ENCODE assay signal across 8 cellular contexts in genomic region chr9:129610473-129611301, GRCh38. TPM values are rescaled to one million over a fixed set of nuclear protein-coding genes. Genes with fewer than 3 reads are reported as not detected.
DNase-seq lines count a peak whose midpoint lies in the region; ATAC-seq, FAIRE-seq and TF ChIP-seq lines count a peak whose summit lies in the region.

No MANE protein-coding gene starts in this region.

- TF ChIP-seq POLR2A in HepG2 (IDR thresholded peaks at IDR 0.05; ENCODE audit: insufficient read depth in 1 of 2, low read depth in 2 of 2, low read length in 2 of 2): no peak

- ATAC-seq in HepG2 (peak; percentile 57), HG02571 (IDR thresholded peaks at IDR 0.05; ENCODE audit: unreplicated experiment) (no peak)

- FAIRE-seq in HepG2 (lab: Jason Lieb, UNC): no peak

- intact Hi-C loops in HepG2 (cut with micrococcal nuclease; ENCODE audit: unreplicated experiment): no loop called here

- no peaks in the 10 kb centered on the region for H4K20me1 ChIP-seq in HepG2 (ENCODE audit: insufficient read depth, low read length)

- TF ChIP-seq CTCF in HepG2 (CRISPR knock-in tag; IDR thresholded peaks at IDR 0.05): peak; percentile 81

- in situ Hi-C loops in HepG2 (cut with HindIII; ENCODE audit: extremely low pct_ligation_motif_present, low pct_unique_long_range_greater_than_20kb): loop anchor here (10.0 kb wide), 3 partner anchors 116 to 436 kb away; partner anchors contain the start of gene IER5L

- H3K9me3 ChIP-seq in HepG2 (ENCODE audit: low read length): no peaks in the 10 kb centered on the region

- 7% methylated on average over 17 of the region's 66 CpGs for WGBS in HepG2 (ENCODE audit: low lambda C conversion rate)

- BruUV-seq in HepG2 (replicated peaks; lab: Mats Ljungman, UMichigan): no TSS peak

- no peak overlapping the region for H2AFZ ChIP-seq in HepG2 (ENCODE audit: low read length)

- CTCF ChIA-PET in HepG2 (lab: Yijun Ruan, JAX; ENCODE audit: low intra/inter-chr PET ratio, low total read pairs): interaction anchor here (0.9 to 2.9 kb wide), 7 partner anchors 41 to 479 kb away, joined by 3 to 13 read pairs (median 4); no protein-coding TSS in a partner anchor

- POLR2A ChIA-PET in HepG2 (lab: Yijun Ruan, JAX): interaction anchor here (0.9 to 1.5 kb wide), 7 partner anchors 13 to 470 kb away, joined by 3 to 4 read pairs (median 3); partner anchors contain the start of genes IER5L and NTMT1

- H3K79me2 ChIP-seq in HepG2 (ENCODE audit: insufficient read depth, low read length): peaks cover 3% of the 10 kb centered on the region

- TF ChIP-seq EP300 in HepG2 (IDR thresholded peaks at IDR 0.05; ENCODE audit: low read depth in 2 of 2, low read length in 2 of 2) (no peak), HepG2 (CRISPR knock-in tag; IDR thresholded peaks at IDR 0.05; ENCODE audit: borderline replicate concordance) (no peak)

- H3K4me3 ChIP-seq in H7 (ENCODE audit: insufficient read depth, low read depth, low read length) (peak overlapping the region; percentile 63), HepG2 (replicated peaks in 1 of 3; ENCODE audit: insufficient read depth in 1 of 3, low read depth in 2 of 3, low read length in 3 of 3) (peak overlapping the region; percentile 69 to 87 (median 81))

- H3K4me2 ChIP-seq in HepG2 (ENCODE audit: low read depth, low read length): peak overlapping the region; percentile 97

- H3K4me1 ChIP-seq in HepG2 (ENCODE audit: insufficient read depth, low read length): peaks cover 62% of the 10 kb centered on the region

- peaks cover 2% of the 10 kb centered on the region; the same call in 1 of the 2 replicates for H3K27me3 ChIP-seq in H7 (ENCODE audit: control insufficient read depth, insufficient read depth, low read length)
- H3K27me3 ChIP-seq in HepG2 (ENCODE audit: control insufficient read depth in 1 of 2, insufficient read depth in 2 of 2, low read length in 2 of 2): no peaks in the 10 kb centered on the region

- H3K36me3 ChIP-seq in H7 (replicated peaks; ENCODE audit: control insufficient read depth, insufficient read depth, low read length) (no peaks in the 10 kb centered on the region), HepG2 (replicated peaks in 1 of 2; ENCODE audit: control insufficient read depth in 1 of 2, insufficient read depth in 2 of 2, low read length in 2 of 2) (no peaks in the 10 kb centered on the region; a peak in 1 of 5 replicates)

- H3K27ac ChIP-seq in HepG2 (ENCODE audit: extremely low read length, insufficient read depth, low read length): peak overlapping the region; percentile 58

- TF ChIP-seq RAD21 in HepG2 (CRISPR knock-in tag; IDR thresholded peaks at IDR 0.05): peak; percentile 100

- DNase-seq in COLO829 (ENCODE audit: low spot score): peak; percentile 88
- peak; percentile 95 for DNase-seq in H7
- DNase-seq in NCI-H226: peak; percentile 56
- peak; percentile 55 to 65 for DNase-seq in activated CD4-positive, alpha-beta T cell treated with anti-CD3 and anti-CD28 coated beads, Interleukin-2, amount 50 U/mL, for 24 hours (ENCODE audit: low read depth in 1 of 2, low spot score in 1 of 2)
- DNase-seq in dedifferentiated amniotic fluid mesenchymal stem cell (ENCODE audit: extremely low spot score): peak; percentile 60
- peak; percentile 48 for DNase-seq in HepG2 (ENCODE audit: low spot score)
- DNase-seq in stimulated activated CD4-positive, alpha-beta T cell treated with anti-CD3 and anti-CD28 coated beads, Interleukin-4, amount 100 ng/mL, for 24 hours: peak; percentile 74

- H3K9ac ChIP-seq in HepG2 (ENCODE audit: insufficient read depth, low read depth, low read length): peak overlapping the region; percentile 72

RNA-seq across cellular contexts. Expression of gene C9orf50, which starts 10.2 kb away (rescaled TPM):
- total RNA-seq in H7 (2014; rRNA removed; shearing (Covaris generic)): not detected in 2 replicates
- not detected in 2 replicates for total RNA-seq in HepG2 (2016; rRNA removed; fragmentation: Illumina TruSeq; extraction: Trizol)
- not detected in 2 replicates for total RNA-seq in HepG2 (2016; cell fraction: cytosol; rRNA removed; fragmentation: Illumina TruSeq; extraction: Trizol; ENCODE audit: low read depth)
- total RNA-seq in HepG2 (2016; cell fraction: insoluble cytoplasmic fraction; rRNA removed; fragmentation: Illumina TruSeq; extraction: Trizol): not detected in 2 replicates
- total RNA-seq in HepG2 (2016; cell fraction: membrane; rRNA removed; fragmentation: Illumina TruSeq; extraction: Trizol): not detected in 2 replicates
- total RNA-seq in HepG2 (2016; cell fraction: nucleus; rRNA removed; fragmentation: Illumina TruSeq; extraction: Trizol): not detected in 2 replicates
- polyA plus RNA-seq in HepG2 (2011; rRNA removed): not detected in 2 replicates
- polyA plus RNA-seq in HepG2 (2011; cell fraction: cytosol; rRNA removed): not detected in 2 replicates
- polyA plus RNA-seq in HepG2 (2011; cell fraction: nucleus; rRNA removed): 0.10 TPM in 1 of 2 replicates, not detected in the other
- polyA plus RNA-seq in HepG2 (2012): not detected in 2 replicates
- not detected in 2 replicates for polyA plus RNA-seq in HepG2 (2016; cell fraction: cytosol; fragmentation: Illumina TruSeq; extraction: Trizol; ENCODE audit: low read depth)
- not detected in 2 replicates for polyA plus RNA-seq in HepG2 (2016; cell fraction: insoluble cytoplasmic fraction; fragmentation: Illumina TruSeq; extraction: Trizol; ENCODE audit: low read depth)
- not detected in 2 replicates for polyA plus RNA-seq in HepG2 (2016; cell fraction: membrane; fragmentation: Illumina TruSeq; extraction: Trizol; ENCODE audit: low read depth)
- not detected in 2 replicates for polyA plus RNA-seq in HepG2 (2016; cell fraction: nucleus; fragmentation: Illumina TruSeq; extraction: Trizol; ENCODE audit: insufficient read depth, low read depth)
- not detected in 2 replicates for polyA minus RNA-seq in HepG2 (2011; rRNA and poly(A)+ RNA removed; ENCODE audit: low replicate concordance)
- polyA minus RNA-seq in HepG2 (2011; cell fraction: cytosol; rRNA and poly(A)+ RNA removed): not detected in 2 replicates
- not detected in 2 replicates for polyA minus RNA-seq in HepG2 (2011; cell fraction: nucleus; rRNA and poly(A)+ RNA removed)

RNA-seq across cellular contexts. Expression of gene NTMT1, which starts 15.3 kb away (rescaled TPM):
- 71.2 and 80.5 TPM in 2 replicates for total RNA-seq in H7 (2014; rRNA removed; shearing (Covaris generic))
- 51.0 and 53.8 TPM in 2 replicates for total RNA-seq in HepG2 (2016; rRNA removed; fragmentation: Illumina TruSeq; extraction: Trizol)
- 18.8 and 21.6 TPM in 2 replicates for total RNA-seq in HepG2 (2016; cell fraction: cytosol; rRNA removed; fragmentation: Illumina TruSeq; extraction: Trizol; ENCODE audit: low read depth)
- 51.4 and 52.7 TPM in 2 replicates for total RNA-seq in HepG2 (2016; cell fraction: insoluble cytoplasmic fraction; rRNA removed; fragmentation: Illumina TruSeq; extraction: Trizol)
- 27.5 and 28.2 TPM in 2 replicates for total RNA-seq in HepG2 (2016; cell fraction: membrane; rRNA removed; fragmentation: Illumina TruSeq; extraction: Trizol)
- 24.5 and 26.0 TPM in 2 replicates for total RNA-seq in HepG2 (2016; cell fraction: nucleus; rRNA removed; fragmentation: Illumina TruSeq; extraction: Trizol)
- 49.1 and 52.7 TPM in 2 replicates for polyA plus RNA-seq in HepG2 (2011; rRNA removed)
- polyA plus RNA-seq in HepG2 (2011; cell fraction: cytosol; rRNA removed): 51.6 and 54.5 TPM in 2 replicates
- polyA plus RNA-seq in HepG2 (2011; cell fraction: nucleus; rRNA removed): 33.4 and 35.2 TPM in 2 replicates
- polyA plus RNA-seq in HepG2 (2012): 25.7 and 35.9 TPM in 2 replicates
- polyA plus RNA-seq in HepG2 (2016; cell fraction: cytosol; fragmentation: Illumina TruSeq; extraction: Trizol; ENCODE audit: low read depth): 25.5 and 33.2 TPM in 2 replicates
- 70.9 and 81.2 TPM in 2 replicates for polyA plus RNA-seq in HepG2 (2016; cell fraction: insoluble cytoplasmic fraction; fragmentation: Illumina TruSeq; extraction: Trizol; ENCODE audit: low read depth)
- 24.8 and 34.0 TPM in 2 replicates for polyA plus RNA-seq in HepG2 (2016; cell fraction: membrane; fragmentation: Illumina TruSeq; extraction: Trizol; ENCODE audit: low read depth)
- 54.6 and 61.5 TPM in 2 replicates for polyA plus RNA-seq in HepG2 (2016; cell fraction: nucleus; fragmentation: Illumina TruSeq; extraction: Trizol; ENCODE audit: insufficient read depth, low read depth)
- 26.8 and 119 TPM in 2 replicates for polyA minus RNA-seq in HepG2 (2011; rRNA and poly(A)+ RNA removed; ENCODE audit: low replicate concordance)
- 14.8 and 17.0 TPM in 2 replicates for polyA minus RNA-seq in HepG2 (2011; cell fraction: cytosol; rRNA and poly(A)+ RNA removed)
- 15.9 and 18.4 TPM in 2 replicates for polyA minus RNA-seq in HepG2 (2011; cell fraction: nucleus; rRNA and poly(A)+ RNA removed)

RNA-seq across cellular contexts. Expression of gene ASB6, which starts 31.3 kb away (rescaled TPM):
- total RNA-seq in H7 (2014; rRNA removed; shearing (Covaris generic)): 19.2 and 20.9 TPM in 2 replicates
- total RNA-seq in HepG2 (2016; rRNA removed; fragmentation: Illumina TruSeq; extraction: Trizol): 8.2 and 8.3 TPM in 2 replicates
- 1.6 and 1.8 TPM in 2 replicates for total RNA-seq in HepG2 (2016; cell fraction: cytosol; rRNA removed; fragmentation: Illumina TruSeq; extraction: Trizol; ENCODE audit: low read depth)
- 6.6 and 9.5 TPM in 2 replicates for total RNA-seq in HepG2 (2016; cell fraction: insoluble cytoplasmic fraction; rRNA removed; fragmentation: Illumina TruSeq; extraction: Trizol)
- 5.0 and 6.5 TPM in 2 replicates for total RNA-seq in HepG2 (2016; cell fraction: membrane; rRNA removed; fragmentation: Illumina TruSeq; extraction: Trizol)
- 7.3 TPM in 2 replicates for total RNA-seq in HepG2 (2016; cell fraction: nucleus; rRNA removed; fragmentation: Illumina TruSeq; extraction: Trizol)
- 8.4 and 10.8 TPM in 2 replicates for polyA plus RNA-seq in HepG2 (2011; rRNA removed)
- 6.1 and 7.8 TPM in 2 replicates for polyA plus RNA-seq in HepG2 (2011; cell fraction: cytosol; rRNA removed)
- polyA plus RNA-seq in HepG2 (2011; cell fraction: nucleus; rRNA removed): 22.8 and 23.1 TPM in 2 replicates
- polyA plus RNA-seq in HepG2 (2012): 4.2 and 5.8 TPM in 2 replicates
- 1.0 and 1.8 TPM in 2 replicates for polyA plus RNA-seq in HepG2 (2016; cell fraction: cytosol; fragmentation: Illumina TruSeq; extraction: Trizol; ENCODE audit: low read depth)
- 7.0 and 8.8 TPM in 2 replicates for polyA plus RNA-seq in HepG2 (2016; cell fraction: insoluble cytoplasmic fraction; fragmentation: Illumina TruSeq; extraction: Trizol; ENCODE audit: low read depth)
- 3.2 TPM in 2 replicates for polyA plus RNA-seq in HepG2 (2016; cell fraction: membrane; fragmentation: Illumina TruSeq; extraction: Trizol; ENCODE audit: low read depth)
- 17.2 and 17.7 TPM in 2 replicates for polyA plus RNA-seq in HepG2 (2016; cell fraction: nucleus; fragmentation: Illumina TruSeq; extraction: Trizol; ENCODE audit: insufficient read depth, low read depth)
- 10.0 and 29.3 TPM in 2 replicates for polyA minus RNA-seq in HepG2 (2011; rRNA and poly(A)+ RNA removed; ENCODE audit: low replicate concordance)
- polyA minus RNA-seq in HepG2 (2011; cell fraction: cytosol; rRNA and poly(A)+ RNA removed): 2.7 and 3.2 TPM in 2 replicates
- 5.0 and 5.6 TPM in 2 replicates for polyA minus RNA-seq in HepG2 (2011; cell fraction: nucleus; rRNA and poly(A)+ RNA removed)

RNA-seq across cellular contexts. Expression of gene PRRX2, which starts 54.8 kb away (rescaled TPM):
- 10.8 and 12.7 TPM in 2 replicates for total RNA-seq in H7 (2014; rRNA removed; shearing (Covaris generic))
- not detected in 2 replicates for total RNA-seq in HepG2 (2016; rRNA removed; fragmentation: Illumina TruSeq; extraction: Trizol)
- total RNA-seq in HepG2 (2016; cell fraction: cytosol; rRNA removed; fragmentation: Illumina TruSeq; extraction: Trizol; ENCODE audit: low read depth): not detected in 2 replicates
- not detected in 2 replicates for total RNA-seq in HepG2 (2016; cell fraction: insoluble cytoplasmic fraction; rRNA removed; fragmentation: Illumina TruSeq; extraction: Trizol)
- total RNA-seq in HepG2 (2016; cell fraction: membrane; rRNA removed; fragmentation: Illumina TruSeq; extraction: Trizol): not detected in 2 replicates
- total RNA-seq in HepG2 (2016; cell fraction: nucleus; rRNA removed; fragmentation: Illumina TruSeq; extraction: Trizol): not detected in 2 replicates
- polyA plus RNA-seq in HepG2 (2011; rRNA removed): 0.05 TPM in 1 of 2 replicates, not detected in the other
- polyA plus RNA-seq in HepG2 (2011; cell fraction: cytosol; rRNA removed): not detected in 2 replicates
- polyA plus RNA-seq in HepG2 (2011; cell fraction: nucleus; rRNA removed): not detected in 2 replicates
- polyA plus RNA-seq in HepG2 (2012): not detected in 2 replicates
- polyA plus RNA-seq in HepG2 (2016; cell fraction: cytosol; fragmentation: Illumina TruSeq; extraction: Trizol; ENCODE audit: low read depth): not detected in 2 replicates
- not detected in 2 replicates for polyA plus RNA-seq in HepG2 (2016; cell fraction: insoluble cytoplasmic fraction; fragmentation: Illumina TruSeq; extraction: Trizol; ENCODE audit: low read depth)
- polyA plus RNA-seq in HepG2 (2016; cell fraction: membrane; fragmentation: Illumina TruSeq; extraction: Trizol; ENCODE audit: low read depth): not detected in 2 replicates
- polyA plus RNA-seq in HepG2 (2016; cell fraction: nucleus; fragmentation: Illumina TruSeq; extraction: Trizol; ENCODE audit: insufficient read depth, low read depth): not detected in 2 replicates
- polyA minus RNA-seq in HepG2 (2011; rRNA and poly(A)+ RNA removed; ENCODE audit: low replicate concordance): not detected in 2 replicates
- not detected in 2 replicates for polyA minus RNA-seq in HepG2 (2011; cell fraction: cytosol; rRNA and poly(A)+ RNA removed)
- not detected in 2 replicates for polyA minus RNA-seq in HepG2 (2011; cell fraction: nucleus; rRNA and poly(A)+ RNA removed)
